In genomic region chr7:31517103-31517502, GRCh38 we compare ENCODE assay signal across 24 cellular contexts. TPM values are rescaled to one million over a fixed set of nuclear protein-coding genes. Genes with fewer than 3 reads are reported as not detected.
"Had no signal": no experiment of that assay in that cellular context is flagged by ENCODE, and none has a peak within 500 bp of the region (broad histone marks: within the 10 kb centered on the region; RNA-seq: fewer than 3 reads in every experiment).

No MANE protein-coding gene starts in this region.

- DNase-seq: KBM-7, MV-4-11, NCI-H1092, NCI-H1105 treated with DMSO at 0.1 percent for 48 hours, NCI-H1417 treated with DMSO at 0.1 percent for 48 hours, NCI-H146, NCI-H1694 treated with DMSO at 0.1 percent for 48 hours, NCI-H1930, NCI-H2081, NCI-H2107, NCI-H2227 treated with DMSO at 0.1 percent for 48 hours, NCI-H524, NCI-H526 treated with DMSO at 0.1 percent for 48 hours, NCI-H748 treated with DMSO at 0.1 percent for 48 hours, SHP77, T-helper 1 cell had no signal

- ATAC-seq: Panc1 had no signal

- H3K27ac ChIP-seq: HL-60, RWPE1 had no signal

- FAIRE-seq: HTR-8/SVneo had no signal

RNA-seq across cellular contexts. Expression of gene ITPRID1, which starts 3.2 kb away (rescaled TPM):
- total RNA-seq: LHCN-M2, MCF 10A, NCI-H460 had no signal
- polyA plus RNA-seq: IgD-negative memory B cell had no signal
